ENCODE assay signal across 1 cellular context in the genomic region with DNA sequence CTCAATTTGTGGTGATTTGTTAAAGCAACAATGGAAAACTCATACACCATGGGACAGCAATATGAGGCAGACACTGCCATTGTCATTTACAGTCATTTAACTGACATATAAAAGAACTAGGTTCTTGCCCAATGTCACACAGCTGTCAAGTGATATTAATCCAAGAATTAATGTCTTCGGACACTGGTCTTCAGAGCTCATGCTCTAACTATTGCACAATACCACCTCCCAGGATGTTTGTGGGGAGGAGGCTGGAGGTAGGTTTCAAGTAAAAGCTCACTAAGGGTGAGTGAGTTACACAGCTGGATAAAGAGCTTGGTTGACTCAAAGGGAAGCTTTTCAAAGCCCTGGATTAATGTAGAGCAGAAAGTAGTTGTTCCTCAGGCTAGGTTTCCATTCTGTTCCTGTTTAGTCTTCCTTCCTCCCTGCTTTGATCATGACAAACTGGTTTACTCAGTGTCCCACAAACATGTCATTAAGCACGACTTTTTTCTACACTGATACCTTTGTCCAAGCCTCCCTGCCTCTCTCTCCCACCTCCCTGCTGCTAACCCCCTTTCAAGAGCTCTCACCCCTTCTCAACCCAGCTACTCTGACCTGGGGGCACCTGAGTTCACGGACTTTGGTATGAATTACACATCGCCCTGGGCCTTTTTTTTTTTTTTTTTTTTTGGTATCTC.
TF ChIP-seq lines count a peak whose summit lies in the region.

No MANE protein-coding gene starts in this region.

TF ChIP-seq in HepG2, 621 proteins besides CTCF, POLR2A, EP300 and RAD21 (continued from another document):
- TF ChIP-seq ZNF207 (IDR thresholded peaks at IDR 0.05; ENCODE audit: borderline replicate concordance) (no peak), PHF21A (CRISPR knock-in tag; IDR thresholded peaks at IDR 0.05) (no peak), SYNCRIP (IDR thresholded peaks at IDR 0.05; ENCODE audit: insufficient read depth, low read depth, low read length) (no peak), ZNF263 (CRISPR knock-in tag; IDR thresholded peaks at IDR 0.05) (no peak), ZNF776 (CRISPR knock-in tag; IDR thresholded peaks at IDR 0.05) (no peak), IKZF4 (CRISPR knock-in tag; IDR thresholded peaks at IDR 0.05; ENCODE audit: borderline replicate concordance, low read depth, not compliant biosample characterization) (no peak), TMF1 (CRISPR knock-in tag; IDR thresholded peaks at IDR 0.05; ENCODE audit: low read depth) (no peak), PITX1 (CRISPR knock-in tag; IDR thresholded peaks at IDR 0.05) (0 out of 2 replicates have a peak, but pooled peaks have one; percentile 11), ZNF883 (CRISPR knock-in tag; IDR thresholded peaks at IDR 0.05; ENCODE audit: not compliant biosample characterization) (no peak), CCAR2 (optimal IDR thresholded peaks at IDR 0.05; ENCODE audit: low read depth, low read length) (no peak), ZNF589 (CRISPR knock-in tag; conservative IDR thresholded peaks at IDR 0.05) (no peak), ZNF761 (CRISPR knock-in tag; conservative IDR thresholded peaks at IDR 0.05) (0 out of 2 replicates have a peak, but pooled peaks have one; percentile 13), ZNF138 (CRISPR knock-in tag; IDR thresholded peaks at IDR 0.05; ENCODE audit: low read depth) (no peak), ZNF143 (CRISPR knock-in tag; IDR thresholded peaks at IDR 0.05) (no peak), CREM (IDR thresholded peaks at IDR 0.05) (0 out of 2 replicates have a peak, but pooled peaks have one; percentile 8), CREM (CRISPR knock-in tag; IDR thresholded peaks at IDR 0.05) (no peak), ZNF652 (CRISPR knock-in tag; IDR thresholded peaks at IDR 0.05; ENCODE audit: borderline replicate concordance, low read depth) (no peak), ZSCAN29 (CRISPR knock-in tag; conservative IDR thresholded peaks at IDR 0.05) (no peak), GZF1 (CRISPR knock-in tag; IDR thresholded peaks at IDR 0.05) (no peak), ZNF446 (CRISPR knock-in tag; IDR thresholded peaks at IDR 0.05) (no peak), ZNF781 (CRISPR knock-in tag; IDR thresholded peaks at IDR 0.05; ENCODE audit: borderline replicate concordance, not compliant biosample characterization) (no peak), TOE1 (CRISPR knock-in tag; IDR thresholded peaks at IDR 0.05) (no peak), ZSCAN20 (CRISPR knock-in tag; IDR thresholded peaks at IDR 0.05; ENCODE audit: borderline replicate concordance) (no peak), HNF4G (IDR thresholded peaks at IDR 0.05; ENCODE audit: borderline replicate concordance, low read depth, low read length) (peak; percentile 58), HNF4G (CRISPR knock-in tag; IDR thresholded peaks at IDR 0.05; ENCODE audit: borderline replicate concordance, low read depth) (no peak; the same call in 1 of the 2 replicates), GABPA (IDR thresholded peaks at IDR 0.05; ENCODE audit: low read depth, low read length) (no peak), GABPA (CRISPR knock-in tag; IDR thresholded peaks at IDR 0.05; ENCODE audit: low read depth) (no peak), NONO (IDR thresholded peaks at IDR 0.05) (no peak), NONO (CRISPR knock-in tag; conservative IDR thresholded peaks at IDR 0.05) (no peak), MYC (CRISPR knock-in tag; IDR thresholded peaks at IDR 0.05; ENCODE audit: borderline replicate concordance) (no peak), MAFG (CRISPR knock-in tag; IDR thresholded peaks at IDR 0.05) (no peak), HES4 (CRISPR knock-in tag; IDR thresholded peaks at IDR 0.05; ENCODE audit: borderline replicate concordance) (no peak)
- TF ChIP-seq, protein P1, sequence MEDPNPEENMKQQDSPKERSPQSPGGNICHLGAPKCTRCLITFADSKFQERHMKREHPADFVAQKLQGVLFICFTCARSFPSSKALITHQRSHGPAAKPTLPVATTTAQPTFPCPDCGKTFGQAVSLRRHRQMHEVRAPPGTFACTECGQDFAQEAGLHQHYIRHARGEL (CRISPR knock-in tag; IDR thresholded peaks at IDR 0.05), result no peak
- TF ChIP-seq, protein P2, sequence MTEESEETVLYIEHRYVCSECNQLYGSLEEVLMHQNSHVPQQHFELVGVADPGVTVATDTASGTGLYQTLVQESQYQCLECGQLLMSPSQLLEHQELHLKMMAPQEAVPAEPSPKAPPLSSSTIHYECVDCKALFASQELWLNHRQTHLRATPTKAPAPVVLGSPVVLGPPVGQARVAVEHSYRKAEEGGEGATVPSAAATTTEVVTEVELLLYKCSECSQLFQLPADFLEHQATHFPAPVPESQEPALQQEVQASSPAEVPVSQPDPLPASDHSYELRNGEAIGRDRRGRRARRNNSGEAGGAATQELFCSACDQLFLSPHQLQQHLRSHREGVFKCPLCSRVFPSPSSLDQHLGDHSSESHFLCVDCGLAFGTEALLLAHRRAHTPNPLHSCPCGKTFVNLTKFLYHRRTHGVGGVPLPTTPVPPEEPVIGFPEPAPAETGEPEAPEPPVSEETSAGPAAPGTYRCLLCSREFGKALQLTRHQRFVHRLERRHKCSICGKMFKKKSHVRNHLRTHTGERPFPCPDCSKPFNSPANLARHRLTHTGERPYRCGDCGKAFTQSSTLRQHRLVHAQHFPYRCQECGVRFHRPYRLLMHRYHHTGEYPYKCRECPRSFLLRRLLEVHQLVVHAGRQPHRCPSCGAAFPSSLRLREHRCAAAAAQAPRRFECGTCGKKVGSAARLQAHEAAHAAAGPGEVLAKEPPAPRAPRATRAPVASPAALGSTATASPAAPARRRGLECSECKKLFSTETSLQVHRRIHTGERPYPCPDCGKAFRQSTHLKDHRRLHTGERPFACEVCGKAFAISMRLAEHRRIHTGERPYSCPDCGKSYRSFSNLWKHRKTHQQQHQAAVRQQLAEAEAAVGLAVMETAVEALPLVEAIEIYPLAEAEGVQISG (CRISPR knock-in tag; IDR thresholded peaks at IDR 0.05), result no peak
- TF ChIP-seq, protein P3, sequence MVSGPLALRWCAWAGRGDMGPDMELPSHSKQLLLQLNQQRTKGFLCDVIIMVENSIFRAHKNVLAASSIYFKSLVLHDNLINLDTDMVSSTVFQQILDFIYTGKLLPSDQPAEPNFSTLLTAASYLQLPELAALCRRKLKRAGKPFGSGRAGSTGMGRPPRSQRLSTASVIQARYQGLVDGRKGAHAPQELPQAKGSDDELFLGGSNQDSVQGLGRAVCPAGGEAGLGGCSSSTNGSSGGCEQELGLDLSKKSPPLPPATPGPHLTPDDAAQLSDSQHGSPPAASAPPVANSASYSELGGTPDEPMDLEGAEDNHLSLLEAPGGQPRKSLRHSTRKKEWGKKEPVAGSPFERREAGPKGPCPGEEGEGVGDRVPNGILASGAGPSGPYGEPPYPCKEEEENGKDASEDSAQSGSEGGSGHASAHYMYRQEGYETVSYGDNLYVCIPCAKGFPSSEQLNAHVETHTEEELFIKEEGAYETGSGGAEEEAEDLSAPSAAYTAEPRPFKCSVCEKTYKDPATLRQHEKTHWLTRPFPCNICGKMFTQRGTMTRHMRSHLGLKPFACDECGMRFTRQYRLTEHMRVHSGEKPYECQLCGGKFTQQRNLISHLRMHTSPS (CRISPR knock-in tag; IDR thresholded peaks at IDR 0.05; ENCODE audit: low read depth), result no peak
- TF ChIP-seq, protein P4, sequence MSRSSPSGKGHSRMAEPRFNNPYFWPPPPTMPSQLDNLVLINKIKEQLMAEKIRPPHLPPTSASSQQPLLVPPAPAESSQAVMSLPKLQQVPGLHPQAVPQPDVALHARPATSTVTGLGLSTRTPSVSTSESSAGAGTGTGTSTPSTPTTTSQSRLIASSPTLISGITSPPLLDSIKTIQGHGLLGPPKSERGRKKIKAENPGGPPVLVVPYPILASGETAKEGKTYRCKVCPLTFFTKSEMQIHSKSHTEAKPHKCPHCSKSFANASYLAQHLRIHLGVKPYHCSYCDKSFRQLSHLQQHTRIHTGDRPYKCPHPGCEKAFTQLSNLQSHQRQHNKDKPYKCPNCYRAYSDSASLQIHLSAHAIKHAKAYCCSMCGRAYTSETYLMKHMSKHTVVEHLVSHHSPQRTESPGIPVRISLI (CRISPR knock-in tag; IDR thresholded peaks at IDR 0.05; ENCODE audit: borderline replicate concordance), result peak; percentile 84
- TF ChIP-seq, protein P5, sequence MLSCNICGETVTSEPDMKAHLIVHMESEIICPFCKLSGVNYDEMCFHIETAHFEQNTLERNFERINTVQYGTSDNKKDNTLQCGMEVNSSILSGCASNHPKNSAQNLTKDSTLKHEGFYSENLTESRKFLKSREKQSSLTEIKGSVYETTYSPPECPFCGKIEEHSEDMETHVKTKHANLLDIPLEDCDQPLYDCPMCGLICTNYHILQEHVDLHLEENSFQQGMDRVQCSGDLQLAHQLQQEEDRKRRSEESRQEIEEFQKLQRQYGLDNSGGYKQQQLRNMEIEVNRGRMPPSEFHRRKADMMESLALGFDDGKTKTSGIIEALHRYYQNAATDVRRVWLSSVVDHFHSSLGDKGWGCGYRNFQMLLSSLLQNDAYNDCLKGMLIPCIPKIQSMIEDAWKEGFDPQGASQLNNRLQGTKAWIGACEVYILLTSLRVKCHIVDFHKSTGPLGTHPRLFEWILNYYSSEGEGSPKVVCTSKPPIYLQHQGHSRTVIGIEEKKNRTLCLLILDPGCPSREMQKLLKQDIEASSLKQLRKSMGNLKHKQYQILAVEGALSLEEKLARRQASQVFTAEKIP (CRISPR knock-in tag; IDR thresholded peaks at IDR 0.05; ENCODE audit: borderline replicate concordance), result no peak
- TF ChIP-seq, protein P6, sequence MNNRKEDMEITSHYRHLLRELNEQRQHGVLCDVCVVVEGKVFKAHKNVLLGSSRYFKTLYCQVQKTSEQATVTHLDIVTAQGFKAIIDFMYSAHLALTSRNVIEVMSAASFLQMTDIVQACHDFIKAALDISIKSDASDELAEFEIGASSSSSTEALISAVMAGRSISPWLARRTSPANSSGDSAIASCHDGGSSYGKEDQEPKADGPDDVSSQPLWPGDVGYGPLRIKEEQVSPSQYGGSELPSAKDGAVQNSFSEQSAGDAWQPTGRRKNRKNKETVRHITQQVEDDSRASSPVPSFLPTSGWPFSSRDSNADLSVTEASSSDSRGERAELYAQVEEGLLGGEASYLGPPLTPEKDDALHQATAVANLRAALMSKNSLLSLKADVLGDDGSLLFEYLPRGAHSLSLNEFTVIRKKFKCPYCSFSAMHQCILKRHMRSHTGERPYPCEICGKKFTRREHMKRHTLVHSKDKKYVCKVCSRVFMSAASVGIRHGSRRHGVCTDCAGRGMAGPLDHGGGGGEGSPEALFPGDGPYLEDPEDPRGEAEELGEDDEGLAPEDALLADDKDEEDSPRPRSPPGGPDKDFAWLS (CRISPR knock-in tag; IDR thresholded peaks at IDR 0.05; ENCODE audit: borderline replicate concordance), result no peak
- TF ChIP-seq, protein P7, sequence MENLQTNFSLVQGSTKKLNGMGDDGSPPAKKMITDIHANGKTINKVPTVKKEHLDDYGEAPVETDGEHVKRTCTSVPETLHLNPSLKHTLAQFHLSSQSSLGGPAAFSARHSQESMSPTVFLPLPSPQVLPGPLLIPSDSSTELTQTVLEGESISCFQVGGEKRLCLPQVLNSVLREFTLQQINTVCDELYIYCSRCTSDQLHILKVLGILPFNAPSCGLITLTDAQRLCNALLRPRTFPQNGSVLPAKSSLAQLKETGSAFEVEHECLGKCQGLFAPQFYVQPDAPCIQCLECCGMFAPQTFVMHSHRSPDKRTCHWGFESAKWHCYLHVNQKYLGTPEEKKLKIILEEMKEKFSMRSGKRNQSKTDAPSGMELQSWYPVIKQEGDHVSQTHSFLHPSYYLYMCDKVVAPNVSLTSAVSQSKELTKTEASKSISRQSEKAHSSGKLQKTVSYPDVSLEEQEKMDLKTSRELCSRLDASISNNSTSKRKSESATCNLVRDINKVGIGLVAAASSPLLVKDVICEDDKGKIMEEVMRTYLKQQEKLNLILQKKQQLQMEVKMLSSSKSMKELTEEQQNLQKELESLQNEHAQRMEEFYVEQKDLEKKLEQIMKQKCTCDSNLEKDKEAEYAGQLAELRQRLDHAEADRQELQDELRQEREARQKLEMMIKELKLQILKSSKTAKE (CRISPR knock-in tag; IDR thresholded peaks at IDR 0.05; ENCODE audit: borderline replicate concordance), result no peak
